ENCODE assay signal across 1 cellular context in genomic region chr2:105149272-105149671, GRCh38.
A peak's percentile ranks its signal among the peaks of the same experiment; 100 is the strongest.
TF ChIP-seq lines count a peak whose summit lies in the region.

No MANE protein-coding gene starts in this region.

TF ChIP-seq in HEK293, 187 proteins besides CTCF, POLR2A, EP300 and RAD21:
- peak; percentile 54 for TF ChIP-seq ZBTB17 (tag by site-specific recombination; IDR thresholded peaks at IDR 0.05)
- TF ChIP-seq EGR2 (tag by site-specific recombination; IDR thresholded peaks at IDR 0.05; ENCODE audit: low read depth) = peak; percentile 35; the same call in 1 of the 2 replicates
- TF ChIP-seq, protein P1, sequence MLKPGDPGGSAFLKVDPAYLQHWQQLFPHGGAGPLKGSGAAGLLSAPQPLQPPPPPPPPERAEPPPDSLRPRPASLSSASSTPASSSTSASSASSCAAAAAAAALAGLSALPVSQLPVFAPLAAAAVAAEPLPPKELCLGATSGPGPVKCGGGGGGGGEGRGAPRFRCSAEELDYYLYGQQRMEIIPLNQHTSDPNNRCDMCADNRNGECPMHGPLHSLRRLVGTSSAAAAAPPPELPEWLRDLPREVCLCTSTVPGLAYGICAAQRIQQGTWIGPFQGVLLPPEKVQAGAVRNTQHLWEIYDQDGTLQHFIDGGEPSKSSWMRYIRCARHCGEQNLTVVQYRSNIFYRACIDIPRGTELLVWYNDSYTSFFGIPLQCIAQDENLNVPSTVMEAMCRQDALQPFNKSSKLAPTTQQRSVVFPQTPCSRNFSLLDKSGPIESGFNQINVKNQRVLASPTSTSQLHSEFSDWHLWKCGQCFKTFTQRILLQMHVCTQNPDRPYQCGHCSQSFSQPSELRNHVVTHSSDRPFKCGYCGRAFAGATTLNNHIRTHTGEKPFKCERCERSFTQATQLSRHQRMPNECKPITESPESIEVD (tag by site-specific recombination; IDR thresholded peaks at IDR 0.05) = no peak
- TF ChIP-seq ZNF366 (tag by site-specific recombination; conservative IDR thresholded peaks at IDR 0.05) = peak; percentile 89
